32 cellular contexts compared by ENCODE assay signal in genomic region chr22:20727118-20728015, GRCh38. TPM values are rescaled to one million over a fixed set of nuclear protein-coding genes. Genes with fewer than 3 reads are reported as not detected.
"Had no signal": no experiment of that assay in that cellular context is flagged by ENCODE, and none has a peak within 500 bp of the region (broad histone marks: within the 10 kb centered on the region; RNA-seq: fewer than 3 reads in every experiment).

No MANE protein-coding gene starts in this region.

- H3K27me3 ChIP-seq: body of pancreas, esophagus muscularis mucosa, foreskin keratinocyte, heart left ventricle, neutrophil, ovary, right lobe of liver, thyroid gland had no signal

- H3K9me3 Mint-ChIP-seq: activated naive CD4-positive, alpha-beta T cell treated with anti-CD3 and anti-CD28 coated beads, Interleukin-2, amount 50 U/mL, for 72 hours; activated T-cell treated with anti-CD3 and anti-CD28 coated beads, Interleukin-2, amount 50 U/mL, for 72 hours; immature natural killer cell; natural killer cell treated with Interleukin-12 subunit alpha and Interleukin-12 subunit beta and Interleukin-15 and Interleukin-18, amount 100 ng/mL, for 72 hours; stimulated activated naive CD8-positive, alpha-beta T cell treated with anti-CD3 and anti-CD28 coated beads, Interleukin-15, amount 100 ng/mL, for 72 hours; T-helper 2 cell treated with Interferon-gamma antibody and Interleukin-4, amounts not matched to agents 5 μg/mL and 100 μg/mL, for 36 hours had no signal

- DNase-seq: activated CD4-positive, alpha-beta T cell treated with anti-CD3 and anti-CD28 coated beads for 36 hours; activated CD4-positive, CD25-positive, alpha-beta regulatory T cell; activated CD8-positive, alpha-beta T cell treated with anti-CD3 and anti-CD28 coated beads, Interleukin-2, amount 10 ng/mL, durations not matched to agents 7 days and 5 days; activated naive CD4-positive, alpha-beta T cell; activated T-cell treated with anti-CD3 and anti-CD28 coated beads for 4 hours; activated T-cell treated with anti-CD3 and anti-CD28 coated beads, Interleukin-2, amount 50 U/mL, for 72 hours; anterior cingulate cortex; body of pancreas; foreskin keratinocyte; heart left ventricle; hypothalamus; immature natural killer cell; mesenchymal stem cell; ovary; right lobe of liver; stimulated activated CD4-positive, alpha-beta T cell treated with anti-CD3 and anti-CD28 coated beads, Interleukin-12 subunit alpha, Interleukin-12 subunit beta, amount 100 ng/mL, for 4 hours; stimulated activated CD4-positive, alpha-beta T cell treated with anti-CD3 and anti-CD28 coated beads, Interleukin-4, amount 100 ng/mL, for 1 hour; stimulated activated naive CD8-positive, alpha-beta T cell treated with anti-CD3 and anti-CD28 coated beads, Interleukin-15, amount 100 ng/mL, for 72 hours; substantia nigra; thyroid gland had no signal

- H3K27ac Mint-ChIP-seq: activated CD4-positive, alpha-beta T cell treated with anti-CD3 and anti-CD28 coated beads for 36 hours; activated CD8-positive, alpha-beta T cell treated with anti-CD3 and anti-CD28 coated beads, Interleukin-2, amount 10 ng/mL, durations not matched to agents 7 days and 5 days; activated naive CD4-positive, alpha-beta T cell treated with anti-CD3 and anti-CD28 coated beads, Interleukin-2, amount 50 U/mL, for 72 hours; activated T-cell treated with anti-CD3 and anti-CD28 coated beads, Interleukin-2, amount 50 U/mL, for 72 hours; natural killer cell treated with Interleukin-12 subunit alpha and Interleukin-12 subunit beta and Interleukin-15 and Interleukin-18, amount 100 ng/mL, for 72 hours; progenitor cell of endocrine pancreas; T-helper 2 cell treated with Interferon-gamma antibody and Interleukin-4, amounts not matched to agents 5 μg/mL and 100 μg/mL, for 36 hours had no signal

- H3K36me3 ChIP-seq: ovary had no signal

- ATAC-seq: activated CD4-positive, alpha-beta T cell treated with anti-CD3 and anti-CD28 coated beads for 36 hours; activated naive CD4-positive, alpha-beta T cell treated with anti-CD3 and anti-CD28 coated beads, Interleukin-2, amount 50 U/mL, for 72 hours; activated T-cell treated with anti-CD3 and anti-CD28 coated beads, Interleukin-2, amount 50 U/mL, for 72 hours; body of pancreas; foreskin keratinocyte; stimulated activated naive CD8-positive, alpha-beta T cell treated with anti-CD3 and anti-CD28 coated beads, Interleukin-15, amount 100 ng/mL, for 72 hours had no signal

- H3K4me3 Mint-ChIP-seq: activated CD4-positive, alpha-beta T cell treated with anti-CD3 and anti-CD28 coated beads for 36 hours; activated CD8-positive, alpha-beta T cell treated with anti-CD3 and anti-CD28 coated beads, Interleukin-2, amount 10 ng/mL, durations not matched to agents 7 days and 5 days; activated T-cell treated with anti-CD3 and anti-CD28 coated beads, Interleukin-2, amount 50 U/mL, for 72 hours; immature natural killer cell; natural killer cell treated with Interleukin-12 subunit alpha and Interleukin-12 subunit beta and Interleukin-15 and Interleukin-18, amount 100 ng/mL, for 72 hours; stimulated activated naive CD8-positive, alpha-beta T cell treated with anti-CD3 and anti-CD28 coated beads, Interleukin-15, amount 100 ng/mL, for 72 hours; T-helper 2 cell treated with Interferon-gamma antibody and Interleukin-4, amounts not matched to agents 5 μg/mL and 100 μg/mL, for 36 hours had no signal

- H3K36me3 Mint-ChIP-seq: activated naive CD4-positive, alpha-beta T cell treated with anti-CD3 and anti-CD28 coated beads, Interleukin-2, amount 50 U/mL, for 72 hours; natural killer cell treated with Interleukin-12 subunit alpha and Interleukin-12 subunit beta and Interleukin-15 and Interleukin-18, amount 100 ng/mL, for 72 hours had no signal

- H3K27me3 Mint-ChIP-seq: activated CD4-positive, alpha-beta T cell treated with anti-CD3 and anti-CD28 coated beads for 36 hours; natural killer cell treated with Interleukin-12 subunit alpha and Interleukin-12 subunit beta and Interleukin-15 and Interleukin-18, amount 100 ng/mL, for 72 hours; progenitor cell of endocrine pancreas; stimulated activated naive CD8-positive, alpha-beta T cell treated with anti-CD3 and anti-CD28 coated beads, Interleukin-15, amount 100 ng/mL, for 72 hours had no signal

- H3K4me1 ChIP-seq: body of pancreas, esophagus muscularis mucosa, foreskin keratinocyte, right lobe of liver, thyroid gland had no signal

- H3K4me3 ChIP-seq: body of pancreas, coronary artery, esophagus muscularis mucosa, heart left ventricle, ovary, right lobe of liver, thyroid gland had no signal

- H3K4me1 Mint-ChIP-seq: activated CD4-positive, alpha-beta T cell treated with anti-CD3 and anti-CD28 coated beads for 36 hours; immature natural killer cell; stimulated activated naive CD8-positive, alpha-beta T cell treated with anti-CD3 and anti-CD28 coated beads, Interleukin-15, amount 100 ng/mL, for 72 hours had no signal

- H3K9me3 ChIP-seq: body of pancreas, esophagus muscularis mucosa, heart left ventricle, neutrophil, ovary, right lobe of liver, thyroid gland had no signal

- H3K27ac ChIP-seq: body of pancreas, coronary artery, esophagus muscularis mucosa, foreskin keratinocyte, heart left ventricle, neutrophil, ovary, right lobe of liver, thyroid gland had no signal

RNA-seq across cellular contexts. Expression of gene SERPIND1, which starts 46.5 kb away (rescaled TPM):
- total RNA-seq: activated CD4-positive, alpha-beta T cell treated with anti-CD3 and anti-CD28 coated beads for 36 hours; activated CD8-positive, alpha-beta T cell treated with anti-CD3 and anti-CD28 coated beads, Interleukin-2, amount 10 ng/mL, durations not matched to agents 7 days and 5 days; activated naive CD4-positive, alpha-beta T cell treated with anti-CD3 and anti-CD28 coated beads, Interleukin-2, amount 50 U/mL, for 72 hours; activated T-cell treated with anti-CD3 and anti-CD28 coated beads, Interleukin-2, amount 50 U/mL, for 72 hours; body of pancreas; foreskin keratinocyte; kidney epithelial cell; lower leg skin; mononuclear cell; renal cortical epithelial cell; skeletal muscle tissue had no signal
- polyA plus RNA-seq: foreskin keratinocyte had no signal
